25 cellular contexts compared by ENCODE assay signal in genomic region chr17:75468779-75469373, GRCh38. TPM values are rescaled to one million over a fixed set of nuclear protein-coding genes. Genes with fewer than 3 reads are reported as not detected.
DNase-seq lines count a peak whose midpoint lies in the region; ATAC-seq, FAIRE-seq and TF ChIP-seq lines count a peak whose summit lies in the region.
"Had no signal": no experiment of that assay in that cellular context is flagged by ENCODE, and none has a peak within 500 bp of the region (broad histone marks: within the 10 kb centered on the region; RNA-seq: fewer than 3 reads in every experiment).

No MANE protein-coding gene starts in this region.

- no peak for TF ChIP-seq POLR2A in heart left ventricle (IDR thresholded peaks at IDR 0.05)
- TF ChIP-seq POLR2A in esophagus muscularis mucosa (IDR thresholded peaks at IDR 0.05; ENCODE audit: low read depth), result no peak
- TF ChIP-seq POLR2A in H54 (IDR thresholded peaks at IDR 0.05; ENCODE audit: low read depth, low read length), result no peak

- DNase-seq in heart left ventricle (no peak), Right ventricle myocardium inferior (ENCODE audit: missing footprints) (no peak), esophagus muscularis mucosa (ENCODE audit: extremely low spot score) (no peak), omental fat pad (ENCODE audit: low spot score) (no peak), aorta (peak in 1 of 2 donors; percentile 38), frontal cortex (ENCODE audit: low spot score in 2 of 2) (no peak), H54 (ENCODE audit: insufficient read length, low spot score) (no peak), NCI-H82 treated with DMSO at 0.1 percent for 48 hours (lab: John Stamatoyannopoulos, UW; ENCODE audit: unreplicated experiment) (no peak)
- DNase-seq: activated CD8-positive, alpha-beta memory T cell treated with anti-CD3 and anti-CD28 coated beads, Interleukin-2, amount 10 ng/mL, durations not matched to agents 7 days and 5 days; activated naive CD8-positive, alpha-beta T cell treated with anti-CD3 and anti-CD28 coated beads, Interleukin-2, amount 10 ng/mL, durations not matched to agents 7 days and 5 days; Caco-2; EL; foreskin keratinocyte; NCI-H524 treated with DMSO at 0.1 percent for 48 hours; SHP77 treated with DMSO at 0.1 percent for 48 hours; stimulated activated CD4-positive, alpha-beta T cell treated with anti-CD3 and anti-CD28 coated beads, Interleukin-4, amount 100 ng/mL, for 24 hours; stimulated activated naive CD8-positive, alpha-beta T cell treated with anti-CD3 and anti-CD28 coated beads, Interleukin-15, amount 100 ng/mL, for 72 hours; T-cell; uterus had no signal

- FAIRE-seq in frontal cortex (lab: Jason Lieb, UNC) (no peak), H54 (lab: Jason Lieb, UNC) (no peak)
- FAIRE-seq: GM18507, keratinocyte, TTC549 had no signal

- TF ChIP-seq CTCF in heart left ventricle (IDR thresholded peaks at IDR 0.05), result no peak
- no peak for TF ChIP-seq CTCF in esophagus muscularis mucosa (IDR thresholded peaks at IDR 0.05)
- TF ChIP-seq CTCF in omental fat pad (IDR thresholded peaks at IDR 0.05), result no peak

- WGBS in heart left ventricle, 4 donors, result 76 to 83% (median 80%) methylated on average over 13 of the region's 13 CpGs
- 89% methylated on average over 10 of the region's 13 CpGs for WGBS in esophagus muscularis mucosa
- 58 to 60% methylated on average over 13 of the region's 13 CpGs for WGBS in aorta, 2 donors

- H3K27ac ChIP-seq in heart left ventricle (peak overlapping the region in 10 of 12 donors; percentile 5 to 61 (median 51)), esophagus muscularis mucosa (replicated peaks in 1 of 4) (peak overlapping the region in 3 of 4 donors; percentile 23 to 47 (median 47)), aorta (ENCODE audit: low read depth in 1 of 2, low read length in 2 of 2) (peak overlapping the region in 1 of 2 donors; percentile 25)
- H3K27ac ChIP-seq: breast epithelium, foreskin keratinocyte, uterus had no signal

- H3K4me3 ChIP-seq in heart left ventricle (no peak overlapping the region), esophagus muscularis mucosa (no peak overlapping the region), aorta (ENCODE audit: low read length in 2 of 2) (no peak overlapping the region)
- H3K4me3 ChIP-seq: breast epithelium, smooth muscle cell, uterus had no signal

- TF ChIP-seq EP300 in esophagus muscularis mucosa (IDR thresholded peaks at IDR 0.05), result no peak

- H3K36me3 ChIP-seq in heart left ventricle (peaks cover 0 to 25% (median 15%) of the 10 kb centered on the region in 9 donors), esophagus muscularis mucosa (peaks cover 0 to 25% (median 22%) of the 10 kb centered on the region in 4 donors), aorta (ENCODE audit: control insufficient read depth in 1 of 2, insufficient read depth in 2 of 2, low read length in 1 of 2) (no peaks in the 10 kb centered on the region)
- H3K36me3 ChIP-seq: breast epithelium, uterus had no signal

- ATAC-seq in heart left ventricle (peak; percentile 18 to 45 (median 24)), Right ventricle myocardium inferior (no peak), omental fat pad (ENCODE audit: low FRiP score) (peak; percentile 23), aorta (ENCODE audit: low FRiP score) (peak; percentile 13)
- ATAC-seq: activated CD8-positive, alpha-beta memory T cell treated with anti-CD3 and anti-CD28 coated beads, Interleukin-2, amount 10 ng/mL, durations not matched to agents 7 days and 5 days; activated T-helper 17 cell treated with anti-CD3 and anti-CD28 coated beads, Interleukin-2, amount 50 U/mL, for 72 hours; foreskin keratinocyte; stimulated activated naive CD8-positive, alpha-beta T cell treated with anti-CD3 and anti-CD28 coated beads, Interleukin-15, amount 100 ng/mL, for 72 hours; T-cell had no signal

- intact Hi-C loops in heart left ventricle (cut with DNase I) (no loop called here), Right ventricle myocardium inferior (cut with DNase I) (no loop called here), esophagus muscularis mucosa (cut with DNase I) (no loop called here), aorta (cut with DNase I) (no loop called here)

- peaks cover 0 to 22% (median 14%) of the 10 kb centered on the region in 12 donors for H3K4me1 ChIP-seq in heart left ventricle
- peaks cover 9 to 25% (median 18%) of the 10 kb centered on the region in 4 donors for H3K4me1 ChIP-seq in esophagus muscularis mucosa
- H3K4me1 ChIP-seq in aorta (ENCODE audit: control insufficient read depth in 1 of 2, insufficient read depth in 2 of 2, low read length in 2 of 2), result no peaks in the 10 kb centered on the region
- H3K4me1 ChIP-seq: breast epithelium, Caco-2, foreskin keratinocyte, uterus had no signal

- H3K9me3 ChIP-seq in heart left ventricle, result peaks cover 0 to 7% (median 0%) of the 10 kb centered on the region in 12 donors
- H3K9me3 ChIP-seq in esophagus muscularis mucosa, result no peaks in the 10 kb centered on the region
- no peaks in the 10 kb centered on the region for H3K9me3 ChIP-seq in aorta (ENCODE audit: control insufficient read depth, low read length)
- H3K9me3 ChIP-seq: breast epithelium, uterus had no signal

- H3K27me3 ChIP-seq in heart left ventricle (no peaks in the 10 kb centered on the region), esophagus muscularis mucosa (no peaks in the 10 kb centered on the region), aorta (ENCODE audit: control insufficient read depth in 1 of 2, insufficient read depth in 2 of 2, low read length in 1 of 2) (no peaks in the 10 kb centered on the region)
- H3K27me3 ChIP-seq: breast epithelium, foreskin keratinocyte, uterus had no signal

RNA-seq across cellular contexts. Expression of gene TMEM94, which starts 12.4 kb away (rescaled TPM):
- 100 to 1,000 TPM in 1 of 9 donors, 10 to 100 TPM in 8; 35.7 to 130 (median 52.7) TPM for total RNA-seq in heart left ventricle
- 10 to 100 TPM; 34.1 to 35.0 TPM for polyA plus RNA-seq in heart left ventricle
- total RNA-seq in Right ventricle myocardium inferior, result 50.3 TPM
- 10 to 100 TPM; 35.3 to 71.4 (median 46.3) TPM for total RNA-seq in esophagus muscularis mucosa
- total RNA-seq in omental fat pad, result 10 to 100 TPM; 27.9 to 66.0 (median 46.1) TPM
- total RNA-seq in aorta, result 10 to 100 TPM; 51.5 to 74.8 TPM
- 10 to 100 TPM; 19.5 to 54.6 TPM for polyA plus RNA-seq in aorta
- total RNA-seq in frontal cortex, result 18.8 TPM

RNA-seq across cellular contexts. Expression of gene CASKIN2, which starts 46.5 kb away (rescaled TPM):
- total RNA-seq in heart left ventricle (10 to 100 TPM; 27.1 to 51.2 (median 39.3) TPM), Right ventricle myocardium inferior (39.1 TPM), esophagus muscularis mucosa (10 to 100 TPM; 16.2 to 43.5 (median 35.5) TPM), omental fat pad (10 to 100 TPM in 3 of 4 donors, 1 to 10 TPM in 1; 6.7 to 61.5 (median 23.9) TPM), aorta (10 to 100 TPM; 61.5 to 63.4 TPM), frontal cortex (6.1 TPM)
- polyA plus RNA-seq in heart left ventricle (10 to 100 TPM; 19.5 to 23.2 TPM), aorta (1 to 10 TPM; 4.0 to 8.9 TPM)

RNA-seq across cellular contexts. Expression of gene TSEN54, which starts 47.5 kb away (rescaled TPM):
- total RNA-seq in heart left ventricle (10 to 100 TPM in 2 of 9 donors, 1 to 10 TPM in 7; 4.0 to 11.6 (median 7.1) TPM), Right ventricle myocardium inferior (6.1 TPM), esophagus muscularis mucosa (10 to 100 TPM; 14.5 to 32.1 (median 24.1) TPM), omental fat pad (10 to 100 TPM in 3 of 4 donors, 1 to 10 TPM in 1; 9.4 to 33.3 (median 14.9) TPM), aorta (10 to 100 TPM; 10.8 to 14.0 TPM), frontal cortex (11.4 TPM)
- polyA plus RNA-seq in heart left ventricle (10 to 100 TPM in 1 of 2 donors, 1 to 10 TPM in 1; 9.4 to 12.4 TPM), aorta (10 to 100 TPM in 1 of 2 donors, 1 to 10 TPM in 1; 8.8 to 27.3 TPM)

RNA-seq across cellular contexts. Expression of gene LLGL2, which starts 56.6 kb away (rescaled TPM):
- 1 to 10 TPM; 1.8 to 5.9 (median 3.4) TPM for total RNA-seq in heart left ventricle
- polyA plus RNA-seq in heart left ventricle, result 1 to 10 TPM; 6.6 to 8.1 TPM
- total RNA-seq in Right ventricle myocardium inferior, result 4.1 TPM
- 10 to 100 TPM in 2 of 4 donors, 1 to 10 TPM in 2; 6.1 to 12.3 (median 9.1) TPM for total RNA-seq in esophagus muscularis mucosa
- total RNA-seq in omental fat pad, result 10 to 100 TPM in 1 of 4 donors, 1 to 10 TPM in 3; 5.4 to 10.4 (median 6.7) TPM
- total RNA-seq in aorta, result 10 to 100 TPM in 1 of 2 donors, 1 to 10 TPM in 1; 9.7 to 11.1 TPM
- polyA plus RNA-seq in aorta, result 10 to 100 TPM; 10.1 to 14.4 TPM
- 0.82 TPM for total RNA-seq in frontal cortex
